13 cellular contexts compared by ENCODE assay signal in genomic region chr2:85743304-85743978, GRCh38. TPM values are rescaled to one million over a fixed set of nuclear protein-coding genes. Genes with fewer than 3 reads are reported as not detected.
DNase-seq lines count a peak whose midpoint lies in the region; ATAC-seq, FAIRE-seq and TF ChIP-seq lines count a peak whose summit lies in the region.
"Had no signal": no experiment of that assay in that cellular context is flagged by ENCODE, and none has a peak within 500 bp of the region (broad histone marks: within the 10 kb centered on the region; RNA-seq: fewer than 3 reads in every experiment).

No MANE protein-coding gene starts in this region.

- H3K27ac Mint-ChIP-seq in nephron progenitor cell: no peak overlapping the region
- H3K27ac Mint-ChIP-seq: T-cell had no signal

- H3K4me3 Mint-ChIP-seq in nephron progenitor cell: peak overlapping the region; percentile 15
- H3K4me3 Mint-ChIP-seq: T-cell had no signal

- POLR2A ChIA-PET in endothelial cell of umbilical vein (lab: Charles Lee): interaction anchor here (2.2 kb wide), 1 partner anchor 29 kb away, joined by 14 read pairs; no protein-coding TSS in a partner anchor

- intact Hi-C loops in heart left ventricle (cut with DNase I): no loop called here
- intact Hi-C loops in Right ventricle myocardium superior (cut with DNase I): no loop called here
- intact Hi-C loops in endothelial cell of umbilical vein (cut with micrococcal nuclease): no loop called here
- intact Hi-C loops in aorta (cut with DNase I): loop anchor here in 1 of 2 donors (10.0 kb wide), 1 partner anchor 141 kb away; the partner anchor contains the start of gene ST3GAL5

- BruUV-seq in endothelial cell of umbilical vein (replicated peaks; lab: Mats Ljungman, UMichigan): no TSS peak

- H3K36me3 ChIP-seq in heart left ventricle: no peaks in the 10 kb centered on the region
- no peaks in the 10 kb centered on the region for H3K36me3 ChIP-seq in endothelial cell of umbilical vein (ENCODE audit: control insufficient read depth in 2 of 2, extremely low read depth in 1 of 2, insufficient read depth in 2 of 2, low read length in 2 of 2)
- no peaks in the 10 kb centered on the region for H3K36me3 ChIP-seq in aorta (ENCODE audit: control insufficient read depth in 1 of 2, insufficient read depth in 2 of 2, low read length in 1 of 2)

- ATAC-seq in heart left ventricle: peak in 2 of 4 donors; percentile 14 to 22
- ATAC-seq in Right ventricle myocardium superior (ENCODE audit: poor library complexity): no peak
- no peak for ATAC-seq in aorta (ENCODE audit: low FRiP score)
- no peak for ATAC-seq in HG03196 (IDR thresholded peaks at IDR 0.05; ENCODE audit: unreplicated experiment)
- ATAC-seq: T-cell had no signal

- no peak overlapping the region for H2AFZ ChIP-seq in endothelial cell of umbilical vein (ENCODE audit: low read depth, low read length)

- no peaks in the 10 kb centered on the region for H3K9me3 ChIP-seq in heart left ventricle
- no peaks in the 10 kb centered on the region for H3K9me3 ChIP-seq in endothelial cell of umbilical vein (replicated peaks; ENCODE audit: control insufficient read depth, insufficient read depth, low read length)
- H3K9me3 ChIP-seq in aorta (ENCODE audit: control insufficient read depth, low read length): no peaks in the 10 kb centered on the region
- H3K9me3 ChIP-seq: mucosa of descending colon had no signal

- no peaks in the 10 kb centered on the region for H3K79me2 ChIP-seq in endothelial cell of umbilical vein (ENCODE audit: control insufficient read depth, insufficient read depth, low read length)

- dilution Hi-C loops in endothelial cell of umbilical vein (cut with MboI; ENCODE audit: extremely low pct_ligation_motif_present, low sequenced_read_pairs): no loop called here

- H3K4me1 ChIP-seq in heart left ventricle (peaks cover 8 to 80% (median 61%) of the 10 kb centered on the region in 12 donors), endothelial cell of umbilical vein (ENCODE audit: control insufficient read depth, extremely low read depth, insufficient read depth, low read length) (peaks cover 30% of the 10 kb centered on the region), aorta (ENCODE audit: control insufficient read depth in 1 of 2, insufficient read depth in 2 of 2, low read length in 2 of 2) (peaks cover 0 to 7% of the 10 kb centered on the region in 2 donors)

- peak; percentile 43 for FAIRE-seq in endothelial cell of umbilical vein (lab: Jason Lieb, UNC)

- H3K9me1 ChIP-seq in endothelial cell of umbilical vein (replicated peaks; ENCODE audit: control insufficient read depth, extremely low read depth, insufficient read depth, low read length): no peaks in the 10 kb centered on the region

- TF ChIP-seq POLR2A in heart left ventricle (IDR thresholded peaks at IDR 0.05) (no peak), endothelial cell of umbilical vein (IDR thresholded peaks at IDR 0.05; ENCODE audit: low read depth, low read length) (no peak)

- DNase-seq in heart left ventricle (peak in 1 of 5 donors; percentile 57), Right ventricle myocardium superior (no peak), endothelial cell of umbilical vein (ENCODE audit: low read depth, low spot score) (peak; percentile 55), nephron progenitor cell (no peak), aorta (no peak), activated gamma-delta T cell treated with Interleukin-2 at 50 U/mL for 16 hours (no peak)
- no peak for DNase-seq in activated CD4-positive, alpha-beta T cell treated with anti-CD3 and anti-CD28 coated beads, Interleukin-2, amount 50 U/mL, for 48 hours
- DNase-seq: activated T-cell treated with anti-CD3 and anti-CD28 coated beads, Interleukin-2, amount 50 U/mL, for 48 hours; mucosa of descending colon; NCI-H2171; T-cell had no signal

- H3K4me2 ChIP-seq in endothelial cell of umbilical vein (ENCODE audit: insufficient read depth, low read length): peak overlapping the region; percentile 0

- peaks cover 22% of the 10 kb centered on the region for H3K27me3 Mint-ChIP-seq in nephron progenitor cell (ENCODE audit: low read depth, poor library complexity)

- TF ChIP-seq CTCF in heart left ventricle (IDR thresholded peaks at IDR 0.05) (no peak), endothelial cell of umbilical vein (IDR thresholded peaks at IDR 0.05; ENCODE audit: extremely low read depth in 1 of 2, insufficient read depth in 1 of 2, low read depth in 1 of 2, low read length in 2 of 2) (no peak), nephron progenitor cell (IDR thresholded peaks at IDR 0.05) (no peak)

- peak overlapping the region; percentile 42 to 92 (median 80) for H3K27ac ChIP-seq in heart left ventricle
- H3K27ac ChIP-seq in endothelial cell of umbilical vein (ENCODE audit: insufficient read depth, low read depth, low read length): peak overlapping the region; percentile 97
- H3K27ac ChIP-seq in aorta (ENCODE audit: low read depth in 1 of 2, low read length in 2 of 2): peak overlapping the region; percentile 95 to 97
- H3K27ac ChIP-seq: epithelial cell of prostate had no signal

- H4K20me1 ChIP-seq in endothelial cell of umbilical vein (replicated peaks; ENCODE audit: control insufficient read depth, extremely low read depth, insufficient read depth, low read length): no peaks in the 10 kb centered on the region

- peaks cover 14% of the 10 kb centered on the region for H3K9me3 Mint-ChIP-seq in nephron progenitor cell
- H3K9me3 Mint-ChIP-seq: T-cell had no signal

- peaks cover 6% of the 10 kb centered on the region for H3K36me3 Mint-ChIP-seq in nephron progenitor cell (ENCODE audit: low read depth)
- H3K36me3 Mint-ChIP-seq: T-cell had no signal

- CTCF ChIA-PET in endothelial cell of umbilical vein (lab: Charles Lee): interaction anchor here (0.6 to 3.6 kb wide), 13 partner anchors 9 to 418 kb away, joined by 3 to 32 read pairs (median 7); partner anchors contain the start of gene ATOH8

- no peaks in the 10 kb centered on the region for H3K27me3 ChIP-seq in heart left ventricle
- no peaks in the 10 kb centered on the region for H3K27me3 ChIP-seq in endothelial cell of umbilical vein (ENCODE audit: control insufficient read depth in 2 of 2, insufficient read depth in 2 of 2, low read length in 2 of 2)
- no peaks in the 10 kb centered on the region for H3K27me3 ChIP-seq in aorta (ENCODE audit: control insufficient read depth in 1 of 2, insufficient read depth in 2 of 2, low read length in 1 of 2)

- H3K4me3 ChIP-seq in heart left ventricle (no peak overlapping the region), endothelial cell of umbilical vein (replicated peaks in 1 of 3; ENCODE audit: insufficient read depth in 1 of 3, low read depth in 1 of 3, low read length in 3 of 3) (no peak overlapping the region), aorta (ENCODE audit: low read length in 2 of 2) (no peak overlapping the region)
- H3K4me3 ChIP-seq: mucosa of descending colon had no signal

- peak overlapping the region; percentile 44 for H3K9ac ChIP-seq in endothelial cell of umbilical vein (replicated peaks; ENCODE audit: extremely low read depth, insufficient read depth, low read length)

- 43 to 45% (median 44%) methylated on average over 10 of the region's 10 CpGs for WGBS in heart left ventricle, 4 donors
- WGBS in aorta, 2 donors: 27 to 34% methylated on average over 10 of the region's 10 CpGs

- H3K4me1 Mint-ChIP-seq in nephron progenitor cell: peaks cover 57% of the 10 kb centered on the region

TF ChIP-seq in endothelial cell of umbilical vein, 7 proteins besides CTCF, POLR2A, EP300 and RAD21:
- TF ChIP-seq POLR2AphosphoS5 (IDR thresholded peaks at IDR 0.05; ENCODE audit: insufficient read depth, low read depth, low read length): no peak
- no peak for TF ChIP-seq EZH2 (IDR thresholded peaks at IDR 0.05; ENCODE audit: borderline replicate concordance, low read depth, low read length, severe bottlenecking)
- no peak for TF ChIP-seq FOS (IDR thresholded peaks at IDR 0.05; ENCODE audit: borderline replicate concordance, insufficient read depth, low read length)
- TF ChIP-seq JUN (IDR thresholded peaks at IDR 0.05; ENCODE audit: borderline replicate concordance, insufficient read depth, insufficient read length, low read depth): no peak
- no peak for TF ChIP-seq GATA2 (IDR thresholded peaks at IDR 0.05; ENCODE audit: insufficient read depth, insufficient read length, low read depth, low read length)
- TF ChIP-seq MYC (IDR thresholded peaks at IDR 0.05; ENCODE audit: low read depth, low read length): no peak
- no peak for TF ChIP-seq MAX (IDR thresholded peaks at IDR 0.05; ENCODE audit: insufficient read depth, insufficient read length)

RNA-seq across cellular contexts. Expression of gene ATOH8, which starts 10.3 kb away (rescaled TPM):
- total RNA-seq in heart left ventricle (100 to 1,000 TPM in 1 of 9 donors, 10 to 100 TPM in 8; 11.8 to 103 (median 18.5) TPM), Right ventricle myocardium superior (25.8 TPM), endothelial cell of umbilical vein (12.7 and 12.8 TPM in 2 replicates), aorta (10 to 100 TPM; 56.7 to 68.5 TPM)
- polyA plus RNA-seq in heart left ventricle (10 to 100 TPM; 22.9 to 37.9 TPM), endothelial cell of umbilical vein (10.3 and 13.8 TPM in 2 replicates), aorta (10 to 100 TPM; 51.5 to 78.8 TPM)
- 8.9 and 11.0 TPM in 2 replicates for polyA plus RNA-seq in endothelial cell of umbilical vein (2011; cell fraction: cytosol; rRNA removed)
- 9.6 and 9.7 TPM in 2 replicates for polyA plus RNA-seq in endothelial cell of umbilical vein (2011; cell fraction: nucleus; rRNA removed)
- polyA plus RNA-seq in endothelial cell of umbilical vein (2012): 12.4 and 23.6 TPM in 2 replicates
- polyA minus RNA-seq in endothelial cell of umbilical vein: 10.8 and 11.7 TPM in 2 replicates
- 7.1 TPM for polyA minus RNA-seq in endothelial cell of umbilical vein (2011; cell fraction: cytosol; rRNA and poly(A)+ RNA removed)
- 11.9 and 15.4 TPM in 2 replicates for polyA minus RNA-seq in endothelial cell of umbilical vein (2011; cell fraction: nucleus; rRNA and poly(A)+ RNA removed)

RNA-seq across cellular contexts. Expression of gene GNLY, which starts 49.3 kb away (rescaled TPM):
- 10 to 100 TPM in 1 of 9 donors, 1 to 10 TPM in 4, under 1 TPM in 2, not detected in 2; 0.29 to 47.1 (median 2.1) TPM for total RNA-seq in heart left ventricle
- 1 to 10 TPM; 1.3 to 2.3 TPM for polyA plus RNA-seq in heart left ventricle
- 1.7 TPM for total RNA-seq in Right ventricle myocardium superior
- total RNA-seq in endothelial cell of umbilical vein: not detected in 2 replicates
- not detected in 2 replicates for polyA plus RNA-seq in endothelial cell of umbilical vein
- polyA plus RNA-seq in endothelial cell of umbilical vein (2011; cell fraction: cytosol; rRNA removed): not detected in 2 replicates
- polyA plus RNA-seq in endothelial cell of umbilical vein (2011; cell fraction: nucleus; rRNA removed): 0.28 TPM in 1 of 2 replicates, not detected in the other
- polyA plus RNA-seq in endothelial cell of umbilical vein (2012): not detected in 2 replicates
- not detected in 2 replicates for polyA minus RNA-seq in endothelial cell of umbilical vein
- polyA minus RNA-seq in endothelial cell of umbilical vein (2011; cell fraction: cytosol; rRNA and poly(A)+ RNA removed): not detected
- not detected in 2 replicates for polyA minus RNA-seq in endothelial cell of umbilical vein (2011; cell fraction: nucleus; rRNA and poly(A)+ RNA removed)
- 1 to 10 TPM; 2.1 to 8.0 TPM for total RNA-seq in aorta
- polyA plus RNA-seq in aorta: under 1 TPM in 1 of 2 donors, not detected in 1; 0.43 TPM
